Comparison of ENCODE assay signal across 12 cellular contexts in genomic region chr18:61554117-61554776, GRCh38.
A peak's percentile ranks its signal among the peaks of the same experiment; 100 is the strongest.
DNase-seq lines count a peak whose midpoint lies in the region; ATAC-seq and TF ChIP-seq lines count a peak whose summit lies in the region.
"Had no signal": no experiment of that assay in that cellular context is flagged by ENCODE, and none has a peak within 500 bp of the region (broad histone marks: within the 10 kb centered on the region; RNA-seq: fewer than 3 reads in every experiment).

No MANE protein-coding gene starts in this region.

- H3K9me3 ChIP-seq in right atrium auricular region, result no peaks in the 10 kb centered on the region
- H3K9me3 ChIP-seq in thymus (ENCODE audit: control insufficient read depth), result no peaks in the 10 kb centered on the region
- H3K9me3 ChIP-seq: A549, Peyer's patch had no signal

- H3K27ac ChIP-seq in right atrium auricular region (no peak overlapping the region), thymus (ENCODE audit: low read depth) (no peak overlapping the region)
- H3K27ac ChIP-seq: A549, Peyer's patch had no signal

- H3K4me3 Mint-ChIP-seq in activated naive CD4-positive, alpha-beta T cell treated with anti-CD3 and anti-CD28 coated beads, Interleukin-2, amount 50 U/mL, for 24 hours, result peak overlapping the region; percentile 77
- peak overlapping the region; percentile 72 for H3K4me3 Mint-ChIP-seq in memory B cell

- peak overlapping the region; percentile 53 for H3K27ac Mint-ChIP-seq in activated naive CD4-positive, alpha-beta T cell treated with anti-CD3 and anti-CD28 coated beads, Interleukin-2, amount 50 U/mL, for 24 hours
- no peak overlapping the region for H3K27ac Mint-ChIP-seq in memory B cell

- no peaks in the 10 kb centered on the region for H3K9me3 Mint-ChIP-seq in activated naive CD4-positive, alpha-beta T cell treated with anti-CD3 and anti-CD28 coated beads, Interleukin-2, amount 50 U/mL, for 24 hours
- H3K9me3 Mint-ChIP-seq in memory B cell, result no peaks in the 10 kb centered on the region

- peaks cover 6% of the 10 kb centered on the region for H3K4me1 Mint-ChIP-seq in activated naive CD4-positive, alpha-beta T cell treated with anti-CD3 and anti-CD28 coated beads, Interleukin-2, amount 50 U/mL, for 24 hours
- no peaks in the 10 kb centered on the region for H3K4me1 Mint-ChIP-seq in memory B cell

- 66% methylated on average over 67 of the region's 67 CpGs for WGBS in thymus

- H3K4me3 ChIP-seq in right atrium auricular region, result no peak overlapping the region
- H3K4me3 ChIP-seq in thymus (ENCODE audit: low read length), result peak overlapping the region; percentile 40
- H3K4me3 ChIP-seq: A549, Peyer's patch had no signal

- no peaks in the 10 kb centered on the region for H3K4me1 ChIP-seq in right atrium auricular region
- H3K4me1 ChIP-seq in thymus (ENCODE audit: control insufficient read depth, insufficient read depth, low read length), result no peaks in the 10 kb centered on the region
- H3K4me1 ChIP-seq: A549, Peyer's patch had no signal

- DNase-seq in Right ventricle myocardium inferior (ENCODE audit: missing footprints) (peak; percentile 68), right atrium auricular region (ENCODE audit: low spot score) (no peak), memory B cell (ENCODE audit: low spot score in 2 of 2) (no peak), DMS79 treated with DMSO at 0.1 percent for 48 hours (lab: John Stamatoyannopoulos, UW) (no peak)
- DNase-seq: hippocampal formation, NCI-H1092, Peyer's patch had no signal

- H3K27me3 ChIP-seq in right atrium auricular region (no peaks in the 10 kb centered on the region), thymus (ENCODE audit: control insufficient read depth, insufficient read depth) (no peaks in the 10 kb centered on the region)
- H3K27me3 ChIP-seq: Peyer's patch had no signal

- H3K36me3 Mint-ChIP-seq in activated naive CD4-positive, alpha-beta T cell treated with anti-CD3 and anti-CD28 coated beads, Interleukin-2, amount 50 U/mL, for 24 hours, result no peaks in the 10 kb centered on the region
- no peaks in the 10 kb centered on the region for H3K36me3 Mint-ChIP-seq in memory B cell

- ATAC-seq in Right ventricle myocardium inferior (no peak), memory B cell (ENCODE audit: low read depth) (peak; percentile 35), GM18870 (IDR thresholded peaks at IDR 0.05; ENCODE audit: unreplicated experiment) (no peak), HG02852 (IDR thresholded peaks at IDR 0.05; ENCODE audit: unreplicated experiment) (no peak)
- ATAC-seq: A549 had no signal

- intact Hi-C loops in Right ventricle myocardium inferior (cut with DNase I), result loop anchor here (5.0 kb wide), 2 partner anchors 83 to 348 kb away; no protein-coding TSS in a partner anchor

- H3K36me3 ChIP-seq in right atrium auricular region (no peaks in the 10 kb centered on the region), thymus (ENCODE audit: control insufficient read depth, insufficient read depth) (no peaks in the 10 kb centered on the region)
- H3K36me3 ChIP-seq: Peyer's patch had no signal

- H3K27me3 Mint-ChIP-seq in activated naive CD4-positive, alpha-beta T cell treated with anti-CD3 and anti-CD28 coated beads, Interleukin-2, amount 50 U/mL, for 24 hours, result peaks cover 3% of the 10 kb centered on the region
- H3K27me3 Mint-ChIP-seq in memory B cell, result peaks cover 7% of the 10 kb centered on the region

- TF ChIP-seq CTCF in right atrium auricular region (IDR thresholded peaks at IDR 0.05), result no peak
